8 cellular contexts compared by ENCODE assay signal in genomic region chr6:149745252-149745651, GRCh38. TPM values are rescaled to one million over a fixed set of nuclear protein-coding genes. Genes with fewer than 3 reads are reported as not detected.
DNase-seq lines count a peak whose midpoint lies in the region; ATAC-seq and TF ChIP-seq lines count a peak whose summit lies in the region.
"Not testable (repeated sequence)": the region's sequence is repeated elsewhere in the genome, so short reads cannot be mapped to it uniquely, and the experiment has no call there.

No MANE protein-coding gene starts in this region.

- H3K36me3 Mint-ChIP-seq in CD8-positive, alpha-beta T cell = peaks cover 35% of the 10 kb centered on the region
- not testable (repeated sequence) for H3K36me3 Mint-ChIP-seq in endothelial cell (ENCODE audit: low read depth, unreplicated experiment); neural crest cell (ENCODE audit: low read depth)
- H3K36me3 Mint-ChIP-seq in immature natural killer cell = peaks cover 6 to 15% (median 9%) of the 10 kb centered on the region in 3 donors

- peaks cover 23% of the 10 kb centered on the region for H3K36me3 ChIP-seq in CD8-positive, alpha-beta T cell (ENCODE audit: insufficient read depth, low read length)
- H3K36me3 ChIP-seq in adipocyte (ENCODE audit: control insufficient read depth, insufficient read depth, low read length, severe bottlenecking) (peaks cover 26% of the 10 kb centered on the region), subcutaneous abdominal adipose tissue (ENCODE audit: control insufficient read depth in 5 of 5, insufficient read depth in 5 of 5, low read length in 5 of 5) (peaks cover 5 to 26% (median 20%) of the 10 kb centered on the region in 5 donors)

- H3K27ac Mint-ChIP-seq in CD8-positive, alpha-beta T cell = peak overlapping the region; percentile 94
- peak overlapping the region; percentile 54 for H3K27ac Mint-ChIP-seq in endothelial cell (ENCODE audit: unreplicated experiment)
- peak overlapping the region in 5 of 6 donors; percentile 87 to 92 (median 91) for H3K27ac Mint-ChIP-seq in immature natural killer cell
- H3K27ac Mint-ChIP-seq in neural crest cell (ENCODE audit: unreplicated experiment) = not testable (repeated sequence)

- CTCF ChIA-PET in CD8-positive, alpha-beta T cell (lab: Charles Lee) = interaction anchor here (1.2 to 2.9 kb wide), 2 partner anchors 21 to 28 kb away, joined by 3 to 18 read pairs; no protein-coding TSS in a partner anchor

- H3K27ac ChIP-seq in CD8-positive, alpha-beta T cell (ENCODE audit: low read depth, low read length) = not testable (repeated sequence)
- peak overlapping the region; percentile 80 for H3K27ac ChIP-seq in VCaP
- H3K27ac ChIP-seq in subcutaneous abdominal adipose tissue (ENCODE audit: low read depth, low read length) = peak overlapping the region; percentile 82

- ATAC-seq in CD8-positive, alpha-beta T cell = not testable (repeated sequence)

- H3K27me3 ChIP-seq in CD8-positive, alpha-beta T cell (ENCODE audit: insufficient read depth, low read length); adipocyte (replicated peaks; ENCODE audit: control insufficient read depth, insufficient read depth, low read length); subcutaneous abdominal adipose tissue (ENCODE audit: control insufficient read depth in 5 of 5, insufficient read depth in 4 of 5, low read length in 5 of 5): not testable (repeated sequence)

- H3K9me3 Mint-ChIP-seq in CD8-positive, alpha-beta T cell; endothelial cell (ENCODE audit: unreplicated experiment); immature natural killer cell; neural crest cell: not testable (repeated sequence)

- H3K4me3 ChIP-seq in CD8-positive, alpha-beta T cell (ENCODE audit: low read depth, low read length) = peak overlapping the region; percentile 79
- peak overlapping the region; percentile 92 for H3K4me3 ChIP-seq in Jurkat, Clone E6-1 (ENCODE audit: low read length)
- H3K4me3 ChIP-seq in adipocyte (ENCODE audit: low read length) (peak overlapping the region; percentile 100), subcutaneous abdominal adipose tissue (ENCODE audit: low read depth in 1 of 5, low read length in 5 of 5) (peak overlapping the region in 4 of 5 donors; percentile 82 to 98 (median 92))

- H3K4me3 Mint-ChIP-seq in CD8-positive, alpha-beta T cell = peak overlapping the region; percentile 97
- peak overlapping the region; percentile 99 for H3K4me3 Mint-ChIP-seq in endothelial cell (ENCODE audit: unreplicated experiment)
- peak overlapping the region; percentile 94 to 98 (median 95) for H3K4me3 Mint-ChIP-seq in immature natural killer cell
- peak overlapping the region; percentile 97 for H3K4me3 Mint-ChIP-seq in neural crest cell

- TF ChIP-seq CTCF in CD8-positive, alpha-beta T cell (IDR thresholded peaks at IDR 0.05); VCaP (conservative IDR thresholded peaks at IDR 0.05); endothelial cell (IDR thresholded peaks at IDR 0.05; ENCODE audit: unreplicated experiment); neural crest cell (conservative IDR thresholded peaks at IDR 0.05): not testable (repeated sequence)

- intact Hi-C loops in CD8-positive, alpha-beta T cell (cut with DNase I, micrococcal nuclease) = loop anchor here (5.0 kb wide), 4 partner anchors 117 to 198 kb away; partner anchors contain the start of genes GINM1 (in 1 of the 2), LRP11 (in 1 of the 2), PPIL4 (in 1 of the 2) and ULBP2 (in 1 of the 2)

- peaks cover 24% of the 10 kb centered on the region for H3K4me1 Mint-ChIP-seq in CD8-positive, alpha-beta T cell (ENCODE audit: low read depth)
- H3K4me1 Mint-ChIP-seq in endothelial cell (ENCODE audit: unreplicated experiment) = peaks cover 18% of the 10 kb centered on the region
- peaks cover 31 to 34% of the 10 kb centered on the region in 2 donors for H3K4me1 Mint-ChIP-seq in immature natural killer cell
- peaks cover 28% of the 10 kb centered on the region for H3K4me1 Mint-ChIP-seq in neural crest cell

- H3K27me3 Mint-ChIP-seq in CD8-positive, alpha-beta T cell (ENCODE audit: low read depth); endothelial cell (ENCODE audit: unreplicated experiment); neural crest cell (ENCODE audit: low read depth): not testable (repeated sequence)
- H3K27me3 Mint-ChIP-seq in immature natural killer cell (ENCODE audit: low read depth in 3 of 3) = peaks cover 6 to 23% (median 12%) of the 10 kb centered on the region in 3 donors

- peaks cover 22% of the 10 kb centered on the region for H3K4me1 ChIP-seq in CD8-positive, alpha-beta T cell (ENCODE audit: insufficient read depth, low read length)
- not testable (repeated sequence) for H3K4me1 ChIP-seq in adipocyte (ENCODE audit: control insufficient read depth, insufficient read depth, low read length)
- H3K4me1 ChIP-seq in subcutaneous abdominal adipose tissue (ENCODE audit: control insufficient read depth in 5 of 5, insufficient read depth in 5 of 5, low read length in 5 of 5) = peaks cover 3 to 24% (median 21%) of the 10 kb centered on the region in 5 donors

- not testable (repeated sequence) for H3K9me3 ChIP-seq in CD8-positive, alpha-beta T cell (ENCODE audit: low read length); adipocyte (ENCODE audit: control insufficient read depth, low read length); subcutaneous abdominal adipose tissue (ENCODE audit: control insufficient read depth in 5 of 5, low read length in 5 of 5)

- H3K9ac ChIP-seq in adipocyte (ENCODE audit: low read length) = peak overlapping the region; percentile 96
- H3K9ac ChIP-seq in subcutaneous abdominal adipose tissue (ENCODE audit: low read length in 5 of 5) = peak overlapping the region in 3 of 5 donors; percentile 86 to 92 (median 91)

- POLR2A ChIA-PET in CD8-positive, alpha-beta T cell (lab: Charles Lee) = interaction anchor here (0.6 to 1.5 kb wide), 3 partner anchors 28 to 250 kb away, joined by 3 to 11 read pairs (median 3); partner anchors contain the start of gene LATS1

- DNase-seq in CD8-positive, alpha-beta T cell; Jurkat, Clone E6-1 (ENCODE audit: low read depth, low spot score); adipocyte (ENCODE audit: low read depth); endothelial cell (ENCODE audit: low spot score); immature natural killer cell; neural crest cell (ENCODE audit: low read depth, low spot score): not testable (repeated sequence)

RNA-seq across cellular contexts. Expression of gene NUP43, which starts 1.1 kb away (rescaled TPM):
- 10 to 100 TPM in 1 of 2 experiments, 1 to 10 TPM in 1; 9.7 to 10.3 TPM for total RNA-seq in CD8-positive, alpha-beta T cell
- polyA plus RNA-seq in Jurkat, Clone E6-1 (2012; ENCODE audit: insufficient read depth, insufficient read length) = 39.6 TPM
- total RNA-seq in endothelial cell (ENCODE audit: unreplicated experiment) (54.4 TPM), neural crest cell (67.2 and 73.3 TPM in 2 replicates)
- polyA plus RNA-seq in immature natural killer cell = 1 to 10 TPM; 1.5 to 6.8 (median 2.9) TPM

RNA-seq across cellular contexts. Expression of gene PCMT1, which starts 4.3 kb away (rescaled TPM):
- 10 to 100 TPM; 14.7 to 17.3 TPM for total RNA-seq in CD8-positive, alpha-beta T cell
- 118 TPM for polyA plus RNA-seq in Jurkat, Clone E6-1 (2012; ENCODE audit: insufficient read depth, insufficient read length)
- total RNA-seq in endothelial cell (ENCODE audit: unreplicated experiment) (58.5 TPM), neural crest cell (65.5 and 67.4 TPM in 2 replicates)
- 100 to 1,000 TPM; 160 to 283 (median 172) TPM for polyA plus RNA-seq in immature natural killer cell

RNA-seq across cellular contexts. Expression of gene LATS1, which starts 27.4 kb away (rescaled TPM):
- 10 to 100 TPM; 37.2 to 39.1 TPM for total RNA-seq in CD8-positive, alpha-beta T cell
- polyA plus RNA-seq in Jurkat, Clone E6-1 (2012; ENCODE audit: insufficient read depth, insufficient read length) = 7.8 TPM
- total RNA-seq in endothelial cell (ENCODE audit: unreplicated experiment) (25.3 TPM), neural crest cell (27.4 and 32.7 TPM in 2 replicates)
- 10 to 100 TPM in 1 of 3 donors, 1 to 10 TPM in 2; 3.8 to 13.5 (median 6.3) TPM for polyA plus RNA-seq in immature natural killer cell
